Comparison of ENCODE assay signal across 9 cellular contexts in the genomic region with DNA sequence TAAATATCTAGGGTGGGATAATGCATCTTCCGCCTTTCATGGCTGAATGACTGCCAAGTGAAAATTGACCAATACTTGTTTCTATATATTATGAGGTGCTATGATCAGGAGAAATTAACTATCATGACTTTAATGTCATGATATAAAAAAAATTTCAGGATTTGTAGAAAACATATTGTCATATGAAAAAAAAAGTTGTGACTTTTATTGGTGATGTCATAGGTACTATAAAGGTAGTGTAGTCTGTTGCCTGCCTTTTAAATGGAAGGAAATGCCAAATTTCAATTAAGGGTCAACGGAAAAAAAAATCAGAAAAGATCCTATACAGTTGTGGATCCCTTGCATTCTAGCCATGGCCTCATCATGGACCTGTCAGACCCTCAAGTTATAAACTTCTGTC. TPM values are rescaled to one million over a fixed set of nuclear protein-coding genes. Genes with fewer than 3 reads are reported as not detected.
"Had no signal": no experiment of that assay in that cellular context is flagged by ENCODE, and none has a peak within 500 bp of the region (broad histone marks: within the 10 kb centered on the region; RNA-seq: fewer than 3 reads in every experiment).

No MANE protein-coding gene starts in this region.

- DNase-seq: IMR-90, KBM-7, KG1 had no signal

- H3K27ac ChIP-seq: HL-60, KMS-11 had no signal

- FAIRE-seq: HTR-8/SVneo, K562 had no signal

- H3K4me3 ChIP-seq: K562 had no signal

- H3K4me2 ChIP-seq: KMS-11 had no signal

- H3K9ac ChIP-seq: KMS-11 had no signal

- ATAC-seq: K562 had no signal

RNA-seq across cellular contexts. Expression of a gene that starts 15.5 kb away (rescaled TPM):
- total RNA-seq: HT-29, IMR-90 had no signal
- polyA plus RNA-seq: IgD-negative memory B cell, IMR-90 had no signal
